Comparison of ENCODE assay signal across 9 cellular contexts in the genomic region with DNA sequence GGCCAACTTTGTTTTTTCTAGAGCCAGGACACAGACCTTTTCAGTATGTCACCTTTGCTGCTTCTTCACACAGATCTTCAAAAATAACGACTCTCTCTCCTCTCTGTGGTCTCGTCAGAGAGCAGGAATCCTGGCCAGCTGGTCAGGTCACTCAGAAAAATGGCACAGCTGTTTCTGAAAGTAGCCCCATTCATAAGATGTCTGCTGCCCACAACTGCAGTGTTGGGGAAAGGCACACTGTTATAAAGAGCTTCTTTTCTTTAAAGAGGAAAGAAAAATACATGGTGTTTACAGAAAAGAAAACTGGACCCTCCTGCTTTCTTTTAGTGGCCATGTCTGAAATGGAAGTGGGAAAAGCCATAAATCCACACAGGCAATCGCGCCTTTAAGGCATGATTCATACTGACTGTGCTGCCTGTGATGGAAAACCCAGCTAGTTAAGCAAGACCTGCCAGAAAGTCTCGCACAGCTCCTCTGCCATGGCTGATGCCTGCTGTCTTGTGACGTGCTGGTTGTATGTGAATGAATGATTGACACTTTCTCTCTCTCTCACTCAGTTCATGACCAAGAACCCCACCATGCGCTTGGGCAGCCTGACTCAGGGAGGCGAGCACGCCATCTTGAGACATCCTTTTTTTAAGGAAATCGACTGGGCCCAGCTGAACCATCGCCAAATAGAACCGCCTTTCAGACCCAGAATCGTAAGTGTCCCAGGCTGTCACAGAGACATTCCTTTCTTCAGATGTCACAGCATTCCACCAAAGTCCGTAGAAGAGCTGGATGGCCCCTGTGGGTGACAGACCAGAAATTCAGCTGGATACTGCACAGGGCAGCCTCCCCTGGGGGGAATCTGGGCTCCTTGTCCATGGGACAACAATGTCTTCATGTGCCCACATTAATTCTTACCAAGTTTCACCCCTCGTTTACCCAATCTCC.
DNase-seq lines count a peak whose midpoint lies in the region; TF ChIP-seq lines count a peak whose summit lies in the region.
"Had no signal": no experiment of that assay in that cellular context is flagged by ENCODE, and none has a peak within 500 bp of the region (broad histone marks: within the 10 kb centered on the region; RNA-seq: fewer than 3 reads in every experiment).

No MANE protein-coding gene starts in this region.

- H4K5ac ChIP-seq in mesendoderm (ENCODE audit: low read length), result no peak overlapping the region

- H3K4me1 ChIP-seq in mesendoderm (ENCODE audit: control insufficient read depth, low read depth, low read length), result no peaks in the 10 kb centered on the region

- no peak overlapping the region for H2AK5ac ChIP-seq in mesendoderm (ENCODE audit: low read length)

- H3K36me3 ChIP-seq in mesendoderm (ENCODE audit: control insufficient read depth, insufficient read depth, low read length), result no peaks in the 10 kb centered on the region

- H3K4ac ChIP-seq in mesendoderm (ENCODE audit: low read depth, low read length), result no peak overlapping the region

- H4K8ac ChIP-seq in mesendoderm (ENCODE audit: low read depth, low read length), result no peak overlapping the region

- H3K79me1 ChIP-seq in mesendoderm (ENCODE audit: low read length), result no peaks in the 10 kb centered on the region

- H2BK120ac ChIP-seq in mesendoderm (ENCODE audit: low read depth, low read length), result no peak overlapping the region

- no peak overlapping the region for H3K27ac ChIP-seq in mesendoderm (ENCODE audit: low read depth, low read length)

- no peak overlapping the region for H2BK5ac ChIP-seq in mesendoderm (ENCODE audit: low read length)

- in situ Hi-C loops in astrocyte of the spinal cord (cut with HindIII; ENCODE audit: low sequenced_read_pairs), result no loop called here

- no peak overlapping the region for H3K18ac ChIP-seq in mesendoderm (ENCODE audit: low read length)

- no peak overlapping the region for H3K4me2 ChIP-seq in mesendoderm (ENCODE audit: low read length)

- H3K4me3 ChIP-seq in astrocyte of the spinal cord (ENCODE audit: low read depth, low read length), result no peak overlapping the region
- H3K4me3 ChIP-seq in mesendoderm (ENCODE audit: low read length), result no peak overlapping the region

- no peak overlapping the region for H2BK15ac ChIP-seq in mesendoderm (replicated peaks; ENCODE audit: low read depth)

- H3K56ac ChIP-seq in mesendoderm (ENCODE audit: low read length), result no peak overlapping the region

- no peak overlapping the region for H3K23ac ChIP-seq in mesendoderm (ENCODE audit: low read length)

- DNase-seq in AG08396 (ENCODE audit: low spot score) (peak; percentile 56), HPDE6-E6E7 (ENCODE audit: extremely low spot score) (peak; percentile 90), astrocyte of the spinal cord (ENCODE audit: low read depth, low spot score) (peak; percentile 90), mesendoderm (peak; percentile 74), SW 1271 (lab: John Stamatoyannopoulos, UW) (no peak), T1000 (lab: John Stamatoyannopoulos, UW) (no peak), NCI-H526 treated with DMSO at 0.1 percent for 48 hours (lab: John Stamatoyannopoulos, UW) (no peak), RPMI8226 (no peak)
- DNase-seq: OCI-M1 had no signal

- H3K79me2 ChIP-seq in mesendoderm (ENCODE audit: control insufficient read depth, insufficient read depth, low read length), result no peaks in the 10 kb centered on the region

- TF ChIP-seq CTCF in astrocyte of the spinal cord (IDR thresholded peaks at IDR 0.05; ENCODE audit: low read depth, low read length), result no peak

- no peak overlapping the region for H3K9ac ChIP-seq in mesendoderm (ENCODE audit: low read length)

- no peaks in the 10 kb centered on the region for H3K27me3 ChIP-seq in mesendoderm (ENCODE audit: insufficient read depth, low read length, poor library complexity)

- 100% methylated on average over 1 of the region's 15 CpGs for WGBS in mesendoderm (ENCODE audit: extremely low coverage, insufficient coverage, low lambda C conversion rate)

Comparison
In these comparisons a context has a peak if more than half of its experiments do, and no peak if none do; other contexts are left out.
1. DNase-seq: peak in AG08396 (single experiment), HPDE6-E6E7 (single experiment), astrocyte of the spinal cord (single experiment) and mesendoderm (single experiment); none in SW 1271 (0 of 2), T1000 (single experiment), NCI-H526 treated with DMSO at 0.1 percent for 48 hours (single experiment) and RPMI8226 (single experiment).